In genomic region chr17:2398188-2398587, GRCh38 we compare ENCODE assay signal across 1 cellular context.
TF ChIP-seq lines count a peak whose summit lies in the region.

No MANE protein-coding gene starts in this region.

TF ChIP-seq in IMR-90, 13 proteins besides CTCF, POLR2A, EP300 and RAD21 (continued from another document):
- TF ChIP-seq MAZ (IDR thresholded peaks at IDR 0.05; ENCODE audit: borderline replicate concordance, low read depth, low read length): no peak
- no peak for TF ChIP-seq USF2 (IDR thresholded peaks at IDR 0.05; ENCODE audit: low read depth, low read length)
- no peak for TF ChIP-seq FOS (IDR thresholded peaks at IDR 0.05; ENCODE audit: low read depth, low read length)
- TF ChIP-seq CEBPB (IDR thresholded peaks at IDR 0.05; ENCODE audit: low read depth, low read length): no peak
- TF ChIP-seq RCOR1 (IDR thresholded peaks at IDR 0.05; ENCODE audit: insufficient replicate concordance, low read length): no peak
